1 cellular context compared by ENCODE assay signal in the genomic region with DNA sequence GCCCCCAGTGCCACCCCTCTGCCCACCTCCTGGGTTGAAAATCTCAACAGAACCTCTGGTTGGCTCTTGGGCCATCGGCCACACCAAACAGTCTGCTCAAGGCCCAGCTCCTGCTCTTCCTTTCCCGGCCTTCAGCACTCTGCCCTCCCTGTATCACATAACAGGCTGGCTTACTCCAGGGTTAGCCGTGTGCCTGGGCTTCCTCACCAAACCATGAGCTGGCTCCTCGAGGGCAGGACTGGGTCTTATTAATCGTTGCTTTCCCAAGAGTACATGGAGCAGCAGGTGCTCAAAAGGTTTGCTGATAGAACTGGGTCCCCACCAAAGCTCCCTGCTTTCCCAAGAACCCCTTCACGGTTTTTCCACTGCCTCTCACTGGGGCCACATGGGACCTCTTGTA.
TF ChIP-seq lines count a peak whose summit lies in the region.

No MANE protein-coding gene starts in this region.

TF ChIP-seq in endothelial cell of umbilical vein, 7 proteins besides CTCF, POLR2A, EP300 and RAD21 (continued from another document):
- TF ChIP-seq, protein P1, sequence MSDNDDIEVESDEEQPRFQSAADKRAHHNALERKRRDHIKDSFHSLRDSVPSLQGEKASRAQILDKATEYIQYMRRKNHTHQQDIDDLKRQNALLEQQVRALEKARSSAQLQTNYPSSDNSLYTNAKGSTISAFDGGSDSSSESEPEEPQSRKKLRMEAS (IDR thresholded peaks at IDR 0.05; ENCODE audit: insufficient read depth, insufficient read length): no peak
- no peak for TF ChIP-seq POLR2AphosphoS5 (IDR thresholded peaks at IDR 0.05; ENCODE audit: insufficient read depth, low read depth, low read length)
